In the genomic region with DNA sequence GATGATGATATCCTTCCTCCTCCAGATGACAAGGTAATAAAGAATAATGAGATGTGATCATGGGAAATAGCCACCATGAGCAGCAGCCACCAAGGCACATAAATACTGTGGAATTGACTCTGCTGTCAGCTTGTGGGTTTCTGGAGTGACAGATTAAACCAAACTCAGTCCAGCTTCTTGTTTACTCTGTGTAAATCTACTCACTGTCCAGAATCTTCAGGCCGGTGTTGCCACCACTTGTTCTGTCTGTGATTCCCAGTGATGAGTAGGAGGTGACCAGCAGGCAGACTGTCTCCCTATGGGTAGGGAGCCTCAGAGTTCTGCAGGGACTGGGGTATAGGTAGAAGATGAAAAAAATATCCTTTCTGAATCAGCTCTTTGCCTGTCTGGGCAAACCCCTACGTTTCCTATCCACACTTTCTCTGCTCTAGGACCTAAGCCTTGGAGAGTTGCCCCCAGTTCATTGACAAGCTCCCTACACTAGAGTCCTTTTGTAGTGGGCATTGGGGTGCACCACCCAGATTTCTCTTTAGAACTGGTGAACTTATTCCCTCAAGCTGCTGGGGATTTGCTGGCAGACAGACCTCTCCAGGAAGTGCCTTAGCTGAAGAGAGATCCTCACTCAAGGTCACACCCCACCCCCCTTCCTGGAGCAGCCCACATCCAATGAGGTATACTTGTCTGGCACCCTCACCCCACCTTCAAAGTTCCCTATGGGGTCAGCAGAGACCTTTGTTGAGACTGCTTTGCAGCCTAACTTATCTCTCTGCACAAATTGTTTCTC, we compare ENCODE assay signal across 1 cellular context.
A peak's percentile ranks its signal among the peaks of the same experiment; 100 is the strongest.
TF ChIP-seq lines count a peak whose summit lies in the region.

No MANE protein-coding gene starts in this region.

TF ChIP-seq in K562, 482 proteins besides CTCF, POLR2A, EP300 and RAD21 (continued from another document and continues in another):
- TF ChIP-seq MYBL2 (IDR thresholded peaks at IDR 0.05; ENCODE audit: low read depth) (no peak), MYBL2 (CRISPR knock-in tag; IDR thresholded peaks at IDR 0.05; ENCODE audit: borderline replicate concordance) (no peak), TAL1 (IDR thresholded peaks at IDR 0.05) (peak; percentile 84), ZEB2 (IDR thresholded peaks at IDR 0.05) (0 out of 2 replicates have a peak, but pooled peaks have one; percentile 49), XRCC5 (IDR thresholded peaks at IDR 0.05; ENCODE audit: low read depth, low read length) (no peak), TEAD4 (IDR thresholded peaks at IDR 0.05; ENCODE audit: low read length) (peak; percentile 92), TEAD4 (CRISPR knock-in tag; IDR thresholded peaks at IDR 0.05; ENCODE audit: borderline replicate concordance) (no peak), SMARCA4 (IDR thresholded peaks at IDR 0.05) (peak; percentile 86), POLR2AphosphoS5 (IDR thresholded peaks at IDR 0.05; ENCODE audit: control insufficient read depth, insufficient read depth, low read depth, low read length) (peak; percentile 69; the same call in 1 of the 2 replicates), SMARCC2 (IDR thresholded peaks at IDR 0.05; ENCODE audit: low read depth) (0 out of 2 replicates have a peak, but pooled peaks have one; percentile 49), FOSL1 (tag; conservative IDR thresholded peaks at IDR 0.05) (peak; percentile 55), CHD2 (IDR thresholded peaks at IDR 0.05; ENCODE audit: low read depth, low read length) (no peak), ATF1 (CRISPR knock-in tag; IDR thresholded peaks at IDR 0.05) (no peak), ATF1 (tag; IDR thresholded peaks at IDR 0.05) (peak; percentile 47), ZFP36 (IDR thresholded peaks at IDR 0.05; ENCODE audit: low read depth, low read length, partially characterized antibody) (peak; percentile 58), BHLHE40 (IDR thresholded peaks at IDR 0.05; ENCODE audit: low read length) (peak; percentile 60; the same call in 1 of the 2 replicates), ZNF644 (tag; IDR thresholded peaks at IDR 0.05; ENCODE audit: low read depth) (peak; percentile 73; the same call in 1 of the 2 replicates), NFIC (IDR thresholded peaks at IDR 0.05) (peak; percentile 58), CREM (IDR thresholded peaks at IDR 0.05; ENCODE audit: low read depth) (peak; percentile 34; the same call in 1 of the 2 replicates), BCOR (IDR thresholded peaks at IDR 0.05) (peak; percentile 49; the same call in 1 of the 2 replicates), TCF3 (CRISPR knock-in tag; IDR thresholded peaks at IDR 0.05) (peak; percentile 95), SMAD3 (CRISPR knock-in tag; conservative IDR thresholded peaks at IDR 0.05) (0 out of 2 replicates have a peak, but pooled peaks have one; percentile 21), KDM4B (IDR thresholded peaks at IDR 0.05; ENCODE audit: borderline replicate concordance in 2 of 2, low read depth in 1 of 2) (no peak), FOXJ3 (CRISPR knock-in tag; IDR thresholded peaks at IDR 0.05) (no peak), TBL1XR1 (IDR thresholded peaks at IDR 0.05; ENCODE audit: low read length in 2 of 2) (peak in 1 of 2 experiments; percentile 89; a peak in 2 of 4 replicates), ZNF668 (CRISPR knock-in tag; IDR thresholded peaks at IDR 0.05) (no peak), STAT5A (IDR thresholded peaks at IDR 0.05; ENCODE audit: borderline replicate concordance, low read length) (peak; percentile 54; the same call in 1 of the 2 replicates), SMAD4 (CRISPR knock-in tag; conservative IDR thresholded peaks at IDR 0.05) (peak; percentile 87), MEF2D (tag; conservative IDR thresholded peaks at IDR 0.05; ENCODE audit: low read depth) (0 out of 2 replicates have a peak, but pooled peaks have one; percentile 56), MBD2 (IDR thresholded peaks at IDR 0.05; ENCODE audit: borderline replicate concordance, low read depth) (peak; percentile 43; the same call in 1 of the 2 replicates), HNRNPL (IDR thresholded peaks at IDR 0.05; ENCODE audit: low read depth, low read length) (no peak), MTA1 (IDR thresholded peaks at IDR 0.05; ENCODE audit: borderline replicate concordance) (peak; percentile 66), JUNB (CRISPR knock-in tag; conservative IDR thresholded peaks at IDR 0.05) (no peak), ZFX (CRISPR knock-in tag; IDR thresholded peaks at IDR 0.05) (no peak; the same call in 1 of the 2 replicates), ZNF766 (CRISPR knock-in tag; conservative IDR thresholded peaks at IDR 0.05) (0 out of 2 replicates have a peak, but pooled peaks have one; percentile 44), DPF2 (IDR thresholded peaks at IDR 0.05) (peak; percentile 84), TRIM28 (IDR thresholded peaks at IDR 0.05) (0 out of 2 replicates have a peak, but pooled peaks have one; percentile 14), FOXP1 (CRISPR knock-in tag; IDR thresholded peaks at IDR 0.05) (peak; percentile 82; the same call in 1 of the 2 replicates), ARID1B (IDR thresholded peaks at IDR 0.05) (peak; percentile 93), CCNT2 (IDR thresholded peaks at IDR 0.05; ENCODE audit: borderline replicate concordance, extremely low read depth, insufficient read length, low read depth, low read length) (peak; percentile 59), MEF2A (IDR thresholded peaks at IDR 0.05; ENCODE audit: control insufficient read depth, low read depth, low read length) (peak; percentile 26; the same call in 1 of the 2 replicates), HDAC1 (IDR thresholded peaks at IDR 0.05) (peak; percentile 69 to 99; a peak in 3 of 4 replicates)
- TF ChIP-seq, protein P1, sequence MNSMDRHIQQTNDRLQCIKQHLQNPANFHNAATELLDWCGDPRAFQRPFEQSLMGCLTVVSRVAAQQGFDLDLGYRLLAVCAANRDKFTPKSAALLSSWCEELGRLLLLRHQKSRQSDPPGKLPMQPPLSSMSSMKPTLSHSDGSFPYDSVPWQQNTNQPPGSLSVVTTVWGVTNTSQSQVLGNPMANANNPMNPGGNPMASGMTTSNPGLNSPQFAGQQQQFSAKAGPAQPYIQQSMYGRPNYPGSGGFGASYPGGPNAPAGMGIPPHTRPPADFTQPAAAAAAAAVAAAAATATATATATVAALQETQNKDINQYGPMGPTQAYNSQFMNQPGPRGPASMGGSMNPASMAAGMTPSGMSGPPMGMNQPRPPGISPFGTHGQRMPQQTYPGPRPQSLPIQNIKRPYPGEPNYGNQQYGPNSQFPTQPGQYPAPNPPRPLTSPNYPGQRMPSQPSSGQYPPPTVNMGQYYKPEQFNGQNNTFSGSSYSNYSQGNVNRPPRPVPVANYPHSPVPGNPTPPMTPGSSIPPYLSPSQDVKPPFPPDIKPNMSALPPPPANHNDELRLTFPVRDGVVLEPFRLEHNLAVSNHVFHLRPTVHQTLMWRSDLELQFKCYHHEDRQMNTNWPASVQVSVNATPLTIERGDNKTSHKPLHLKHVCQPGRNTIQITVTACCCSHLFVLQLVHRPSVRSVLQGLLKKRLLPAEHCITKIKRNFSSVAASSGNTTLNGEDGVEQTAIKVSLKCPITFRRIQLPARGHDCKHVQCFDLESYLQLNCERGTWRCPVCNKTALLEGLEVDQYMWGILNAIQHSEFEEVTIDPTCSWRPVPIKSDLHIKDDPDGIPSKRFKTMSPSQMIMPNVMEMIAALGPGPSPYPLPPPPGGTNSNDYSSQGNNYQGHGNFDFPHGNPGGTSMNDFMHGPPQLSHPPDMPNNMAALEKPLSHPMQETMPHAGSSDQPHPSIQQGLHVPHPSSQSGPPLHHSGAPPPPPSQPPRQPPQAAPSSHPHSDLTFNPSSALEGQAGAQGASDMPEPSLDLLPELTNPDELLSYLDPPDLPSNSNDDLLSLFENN (IDR thresholded peaks at IDR 0.05; ENCODE audit: low read depth in 2 of 2, low read length in 2 of 2), result peak in 1 of 2 experiments; percentile 85; a peak in 1 of 4 replicates
- TF ChIP-seq, protein P2, sequence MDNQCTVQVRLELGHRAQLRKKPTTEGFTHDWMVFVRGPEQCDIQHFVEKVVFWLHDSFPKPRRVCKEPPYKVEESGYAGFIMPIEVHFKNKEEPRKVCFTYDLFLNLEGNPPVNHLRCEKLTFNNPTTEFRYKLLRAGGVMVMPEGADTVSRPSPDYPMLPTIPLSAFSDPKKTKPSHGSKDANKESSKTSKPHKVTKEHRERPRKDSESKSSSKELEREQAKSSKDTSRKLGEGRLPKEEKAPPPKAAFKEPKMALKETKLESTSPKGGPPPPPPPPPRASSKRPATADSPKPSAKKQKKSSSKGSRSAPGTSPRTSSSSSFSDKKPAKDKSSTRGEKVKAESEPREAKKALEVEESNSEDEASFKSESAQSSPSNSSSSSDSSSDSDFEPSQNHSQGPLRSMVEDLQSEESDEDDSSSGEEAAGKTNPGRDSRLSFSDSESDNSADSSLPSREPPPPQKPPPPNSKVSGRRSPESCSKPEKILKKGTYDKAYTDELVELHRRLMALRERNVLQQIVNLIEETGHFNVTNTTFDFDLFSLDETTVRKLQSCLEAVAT (IDR thresholded peaks at IDR 0.05), result peak in 1 of 2 experiments; percentile 93; a peak in 2 of 4 replicates
- TF ChIP-seq, protein P3, sequence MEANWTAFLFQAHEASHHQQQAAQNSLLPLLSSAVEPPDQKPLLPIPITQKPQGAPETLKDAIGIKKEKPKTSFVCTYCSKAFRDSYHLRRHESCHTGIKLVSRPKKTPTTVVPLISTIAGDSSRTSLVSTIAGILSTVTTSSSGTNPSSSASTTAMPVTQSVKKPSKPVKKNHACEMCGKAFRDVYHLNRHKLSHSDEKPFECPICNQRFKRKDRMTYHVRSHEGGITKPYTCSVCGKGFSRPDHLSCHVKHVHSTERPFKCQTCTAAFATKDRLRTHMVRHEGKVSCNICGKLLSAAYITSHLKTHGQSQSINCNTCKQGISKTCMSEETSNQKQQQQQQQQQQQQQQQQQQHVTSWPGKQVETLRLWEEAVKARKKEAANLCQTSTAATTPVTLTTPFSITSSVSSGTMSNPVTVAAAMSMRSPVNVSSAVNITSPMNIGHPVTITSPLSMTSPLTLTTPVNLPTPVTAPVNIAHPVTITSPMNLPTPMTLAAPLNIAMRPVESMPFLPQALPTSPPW (CRISPR knock-in tag; IDR thresholded peaks at IDR 0.05), result peak; percentile 42; the same call in 1 of the 2 replicates
- TF ChIP-seq, protein P4, sequence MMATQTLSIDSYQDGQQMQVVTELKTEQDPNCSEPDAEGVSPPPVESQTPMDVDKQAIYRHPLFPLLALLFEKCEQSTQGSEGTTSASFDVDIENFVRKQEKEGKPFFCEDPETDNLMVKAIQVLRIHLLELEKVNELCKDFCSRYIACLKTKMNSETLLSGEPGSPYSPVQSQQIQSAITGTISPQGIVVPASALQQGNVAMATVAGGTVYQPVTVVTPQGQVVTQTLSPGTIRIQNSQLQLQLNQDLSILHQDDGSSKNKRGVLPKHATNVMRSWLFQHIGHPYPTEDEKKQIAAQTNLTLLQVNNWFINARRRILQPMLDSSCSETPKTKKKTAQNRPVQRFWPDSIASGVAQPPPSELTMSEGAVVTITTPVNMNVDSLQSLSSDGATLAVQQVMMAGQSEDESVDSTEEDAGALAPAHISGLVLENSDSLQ (IDR thresholded peaks at IDR 0.05), result peak; percentile 95
- TF ChIP-seq, protein P5, sequence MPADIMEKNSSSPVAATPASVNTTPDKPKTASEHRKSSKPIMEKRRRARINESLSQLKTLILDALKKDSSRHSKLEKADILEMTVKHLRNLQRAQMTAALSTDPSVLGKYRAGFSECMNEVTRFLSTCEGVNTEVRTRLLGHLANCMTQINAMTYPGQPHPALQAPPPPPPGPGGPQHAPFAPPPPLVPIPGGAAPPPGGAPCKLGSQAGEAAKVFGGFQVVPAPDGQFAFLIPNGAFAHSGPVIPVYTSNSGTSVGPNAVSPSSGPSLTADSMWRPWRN (IDR thresholded peaks at IDR 0.05; ENCODE audit: low read depth), result peak; percentile 97
- TF ChIP-seq, protein P6, sequence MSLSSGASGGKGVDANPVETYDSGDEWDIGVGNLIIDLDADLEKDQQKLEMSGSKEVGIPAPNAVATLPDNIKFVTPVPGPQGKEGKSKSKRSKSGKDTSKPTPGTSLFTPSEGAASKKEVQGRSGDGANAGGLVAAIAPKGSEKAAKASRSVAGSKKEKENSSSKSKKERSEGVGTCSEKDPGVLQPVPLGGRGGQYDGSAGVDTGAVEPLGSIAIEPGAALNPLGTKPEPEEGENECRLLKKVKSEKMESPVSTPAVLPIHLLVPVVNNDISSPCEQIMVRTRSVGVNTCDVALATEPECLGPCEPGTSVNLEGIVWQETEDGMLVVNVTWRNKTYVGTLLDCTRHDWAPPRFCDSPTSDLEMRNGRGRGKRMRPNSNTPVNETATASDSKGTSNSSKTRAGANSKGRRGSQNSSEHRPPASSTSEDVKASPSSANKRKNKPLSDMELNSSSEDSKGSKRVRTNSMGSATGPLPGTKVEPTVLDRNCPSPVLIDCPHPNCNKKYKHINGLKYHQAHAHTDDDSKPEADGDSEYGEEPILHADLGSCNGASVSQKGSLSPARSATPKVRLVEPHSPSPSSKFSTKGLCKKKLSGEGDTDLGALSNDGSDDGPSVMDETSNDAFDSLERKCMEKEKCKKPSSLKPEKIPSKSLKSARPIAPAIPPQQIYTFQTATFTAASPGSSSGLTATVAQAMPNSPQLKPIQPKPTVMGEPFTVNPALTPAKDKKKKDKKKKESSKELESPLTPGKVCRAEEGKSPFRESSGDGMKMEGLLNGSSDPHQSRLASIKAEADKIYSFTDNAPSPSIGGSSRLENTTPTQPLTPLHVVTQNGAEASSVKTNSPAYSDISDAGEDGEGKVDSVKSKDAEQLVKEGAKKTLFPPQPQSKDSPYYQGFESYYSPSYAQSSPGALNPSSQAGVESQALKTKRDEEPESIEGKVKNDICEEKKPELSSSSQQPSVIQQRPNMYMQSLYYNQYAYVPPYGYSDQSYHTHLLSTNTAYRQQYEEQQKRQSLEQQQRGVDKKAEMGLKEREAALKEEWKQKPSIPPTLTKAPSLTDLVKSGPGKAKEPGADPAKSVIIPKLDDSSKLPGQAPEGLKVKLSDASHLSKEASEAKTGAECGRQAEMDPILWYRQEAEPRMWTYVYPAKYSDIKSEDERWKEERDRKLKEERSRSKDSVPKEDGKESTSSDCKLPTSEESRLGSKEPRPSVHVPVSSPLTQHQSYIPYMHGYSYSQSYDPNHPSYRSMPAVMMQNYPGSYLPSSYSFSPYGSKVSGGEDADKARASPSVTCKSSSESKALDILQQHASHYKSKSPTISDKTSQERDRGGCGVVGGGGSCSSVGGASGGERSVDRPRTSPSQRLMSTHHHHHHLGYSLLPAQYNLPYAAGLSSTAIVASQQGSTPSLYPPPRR (CRISPR knock-in tag; IDR thresholded peaks at IDR 0.05; ENCODE audit: borderline replicate concordance), result peak; percentile 81; the same call in 1 of the 2 replicates
- TF ChIP-seq, protein P7, sequence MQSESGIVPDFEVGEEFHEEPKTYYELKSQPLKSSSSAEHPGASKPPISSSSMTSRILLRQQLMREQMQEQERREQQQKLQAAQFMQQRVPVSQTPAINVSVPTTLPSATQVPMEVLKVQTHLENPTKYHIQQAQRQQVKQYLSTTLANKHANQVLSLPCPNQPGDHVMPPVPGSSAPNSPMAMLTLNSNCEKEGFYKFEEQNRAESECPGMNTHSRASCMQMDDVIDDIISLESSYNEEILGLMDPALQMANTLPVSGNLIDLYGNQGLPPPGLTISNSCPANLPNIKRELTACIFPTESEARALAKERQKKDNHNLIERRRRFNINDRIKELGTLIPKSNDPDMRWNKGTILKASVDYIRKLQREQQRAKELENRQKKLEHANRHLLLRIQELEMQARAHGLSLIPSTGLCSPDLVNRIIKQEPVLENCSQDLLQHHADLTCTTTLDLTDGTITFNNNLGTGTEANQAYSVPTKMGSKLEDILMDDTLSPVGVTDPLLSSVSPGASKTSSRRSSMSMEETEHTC (IDR thresholded peaks at IDR 0.05), result peak; percentile 10; the same call in 1 of the 2 replicates
